20 cellular contexts compared by ENCODE assay signal in genomic region chrX:42025861-42026260, GRCh38.
DNase-seq lines count a peak whose midpoint lies in the region; ATAC-seq and TF ChIP-seq lines count a peak whose summit lies in the region.
"Had no signal": no experiment of that assay in that cellular context is flagged by ENCODE, and none has a peak within 500 bp of the region (broad histone marks: within the 10 kb centered on the region; RNA-seq: fewer than 3 reads in every experiment).

No MANE protein-coding gene starts in this region.

- in situ Hi-C loops in transverse colon (cut with MboI; ENCODE audit: low pct_ligation_motif_present in 1 of 4, low pct_unique_long_range_greater_than_20kb in 1 of 4, low sequenced_read_pairs in 3 of 4): no loop called here

- peak overlapping the region in 1 of 4 donors; percentile 66 for H3K27ac ChIP-seq in transverse colon
- H3K27ac ChIP-seq in Peyer's patch: no peak overlapping the region
- H3K27ac ChIP-seq: 22Rv1, A549, C4-2B had no signal

- no peaks in the 10 kb centered on the region for H3K4me1 ChIP-seq in transverse colon
- H3K4me1 ChIP-seq in Peyer's patch: peaks cover 0 to 2% (median 0%) of the 10 kb centered on the region in 4 donors
- H3K4me1 ChIP-seq: A549 had no signal

- H3K4me3 ChIP-seq in LNCaP clone FGC (ENCODE audit: low read depth, low read length) (no peak overlapping the region), transverse colon (no peak overlapping the region), Peyer's patch (no peak overlapping the region)
- H3K4me3 ChIP-seq: A549, GM12878, GM23338 had no signal

- H3K27me3 Mint-ChIP-seq in activated T-cell treated with anti-CD3 and anti-CD28 coated beads, Interleukin-2, amount 50 U/mL, for 72 hours (ENCODE audit: low read depth): peaks cover 13% of the 10 kb centered on the region
- H3K27me3 Mint-ChIP-seq: CD4-positive, alpha-beta T cell had no signal

- DNase-seq in DMS53 (lab: John Stamatoyannopoulos, UW): peak; percentile 14
- peak; percentile 21 for DNase-seq in LNCaP clone FGC (ENCODE audit: low read depth)
- peak; percentile 47 to 65 for DNase-seq in dermis microvascular lymphatic vessel endothelial cell (ENCODE audit: low read depth in 2 of 2)
- no peak for DNase-seq in left colon
- no peak for DNase-seq in transverse colon
- DNase-seq in activated T-cell treated with anti-CD3 and anti-CD28 coated beads, Interleukin-2, amount 50 U/mL, for 72 hours: no peak
- DNase-seq in Peyer's patch: no peak
- DNase-seq: AML-193; Caco-2; CD4-positive, alpha-beta T cell; DND-41; EL; HCEC 1CT; IMR-90 had no signal

- intact Hi-C loops in left colon (cut with DNase I, micrococcal nuclease) (no loop called here), transverse colon (cut with DNase I; ENCODE audit: low total_unique reads) (no loop called here)

- ATAC-seq in left colon: peak; percentile 55
- no peak for ATAC-seq in GM21526 (IDR thresholded peaks at IDR 0.05; ENCODE audit: low FRiP score, unreplicated experiment)
- no peak for ATAC-seq in activated T-cell treated with anti-CD3 and anti-CD28 coated beads, Interleukin-2, amount 50 U/mL, for 72 hours (replicated peaks in 1 of 2)
- ATAC-seq: A549, GM12878, GM23338 had no signal

- H3K27ac Mint-ChIP-seq in activated T-cell treated with anti-CD3 and anti-CD28 coated beads, Interleukin-2, amount 50 U/mL, for 72 hours: no peak overlapping the region
- H3K27ac Mint-ChIP-seq: CD4-positive, alpha-beta T cell; GM23338 had no signal

- H3K4me3 Mint-ChIP-seq in activated T-cell treated with anti-CD3 and anti-CD28 coated beads, Interleukin-2, amount 50 U/mL, for 72 hours: no peak overlapping the region
- H3K4me3 Mint-ChIP-seq: CD4-positive, alpha-beta T cell; GM23338 had no signal

- TF ChIP-seq CTCF in LNCaP clone FGC (IDR thresholded peaks at IDR 0.05; ENCODE audit: control insufficient read depth, extremely low read depth, insufficient read depth) (no peak), transverse colon (IDR thresholded peaks at IDR 0.05) (no peak), Peyer's patch (IDR thresholded peaks at IDR 0.05) (no peak)

- H3K36me3 ChIP-seq in transverse colon (no peaks in the 10 kb centered on the region), Peyer's patch (no peaks in the 10 kb centered on the region)

- H3K9me3 ChIP-seq in transverse colon: no peaks in the 10 kb centered on the region
- H3K9me3 ChIP-seq in Peyer's patch: no peaks in the 10 kb centered on the region
- H3K9me3 ChIP-seq: A549, Caco-2 had no signal

- peaks cover 3 to 8% of the 10 kb centered on the region in 2 donors for H3K9me3 Mint-ChIP-seq in activated T-cell treated with anti-CD3 and anti-CD28 coated beads, Interleukin-2, amount 50 U/mL, for 72 hours
- H3K9me3 Mint-ChIP-seq: CD4-positive, alpha-beta T cell; GM23338 had no signal

- no peak for TF ChIP-seq EP300 in transverse colon (IDR thresholded peaks at IDR 0.05; ENCODE audit: low read depth)

- H3K27me3 ChIP-seq in transverse colon (no peaks in the 10 kb centered on the region), Peyer's patch (no peaks in the 10 kb centered on the region)

- H3K4me1 Mint-ChIP-seq in activated T-cell treated with anti-CD3 and anti-CD28 coated beads, Interleukin-2, amount 50 U/mL, for 72 hours (ENCODE audit: low read depth): peaks cover 11% of the 10 kb centered on the region
- H3K4me1 Mint-ChIP-seq: GM23338 had no signal

- no peak for TF ChIP-seq POLR2A in transverse colon (IDR thresholded peaks at IDR 0.05)
- no peak for TF ChIP-seq POLR2A in Peyer's patch (IDR thresholded peaks at IDR 0.05)

- WGBS in transverse colon (ENCODE audit: low coverage in 1 of 2), 2 donors: 43 to 72% methylated on average over 1 to 2 of the region's 2 CpGs

- peaks cover 0 to 2% of the 10 kb centered on the region in 2 donors for H3K36me3 Mint-ChIP-seq in activated T-cell treated with anti-CD3 and anti-CD28 coated beads, Interleukin-2, amount 50 U/mL, for 72 hours (ENCODE audit: insufficient read depth in 2 of 2)

Comparison
In these comparisons a context has a peak if more than half of its experiments do, and no peak if none do; other contexts are left out.
1. DNase-seq: peak in DMS53 (single experiment), LNCaP clone FGC (single experiment) and dermis microvascular lymphatic vessel endothelial cell (2 of 2); none in left colon (0 of 2), transverse colon (single experiment), activated T-cell treated with anti-CD3 and anti-CD28 coated beads, Interleukin-2, amount 50 U/mL, for 72 hours (0 of 2) and Peyer's patch (0 of 3).